ENCODE assay signal across 28 cellular contexts in the genomic region with DNA sequence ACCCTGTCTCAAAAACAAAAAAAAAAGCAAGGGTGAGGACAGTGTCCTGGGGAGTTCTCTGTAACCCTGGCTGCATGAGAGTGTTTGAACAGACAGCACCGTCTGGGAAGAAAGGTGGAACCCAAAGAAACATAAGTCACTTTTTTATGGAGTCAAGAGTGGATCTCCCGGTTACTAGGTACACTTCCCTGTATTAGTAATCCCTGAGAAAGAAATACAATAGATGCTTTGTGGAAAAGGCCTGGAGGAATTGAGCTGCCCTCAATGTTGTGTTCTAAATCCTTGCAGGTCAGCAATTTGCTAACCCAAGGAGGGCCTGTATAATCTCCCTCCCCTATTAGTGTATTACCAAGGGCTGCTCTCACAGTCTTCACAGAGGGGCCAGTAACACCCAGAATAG. TPM values are rescaled to one million over a fixed set of nuclear protein-coding genes. Genes with fewer than 3 reads are reported as not detected.
A peak's percentile ranks its signal among the peaks of the same experiment; 100 is the strongest.
DNase-seq lines count a peak whose midpoint lies in the region; ATAC-seq and TF ChIP-seq lines count a peak whose summit lies in the region.
"Had no signal": no experiment of that assay in that cellular context is flagged by ENCODE, and none has a peak within 500 bp of the region (broad histone marks: within the 10 kb centered on the region; RNA-seq: fewer than 3 reads in every experiment).

No MANE protein-coding gene starts in this region.

- intact Hi-C loops in Panc1 (cut with micrococcal nuclease; ENCODE audit: unreplicated experiment) = no loop called here

- no peak overlapping the region for H3K4me3 Mint-ChIP-seq in GM23338
- H3K4me3 Mint-ChIP-seq in CD8-positive, alpha-beta memory T cell = no peak overlapping the region
- H3K4me3 Mint-ChIP-seq: activated CD4-positive, alpha-beta T cell treated with anti-CD3 and anti-CD28 coated beads, Interleukin-2, amount 10 ng/mL, durations not matched to agents 24 days and 14 days; activated T-cell treated with anti-CD3 and anti-CD28 coated beads, Interleukin-2, amount 50 U/mL, for 72 hours; CD4-positive, CD25-positive, alpha-beta regulatory T cell; effector memory CD8-positive, alpha-beta T cell; memory B cell had no signal

- no peak overlapping the region for H3K9ac ChIP-seq in smooth muscle cell (ENCODE audit: low read depth)

- CTCF ChIA-PET in Panc1 (lab: Charles Lee) = no interaction called here
- CTCF ChIA-PET in CD8-positive, alpha-beta memory T cell (lab: Charles Lee) = no interaction called here

- 66% methylated on average over 2 of the region's 2 CpGs for WGBS in smooth muscle cell (ENCODE audit: low lambda C conversion rate)

- peaks cover 22% of the 10 kb centered on the region for H3K4me1 Mint-ChIP-seq in GM23338
- H3K4me1 Mint-ChIP-seq in CD8-positive, alpha-beta memory T cell = peaks cover 3 to 7% (median 4%) of the 10 kb centered on the region in 3 donors

- in situ Hi-C loops in Panc1 (cut with HindIII; ENCODE audit: low pct_unique_long_range_greater_than_20kb, low sequenced_read_pairs) = no loop called here

- DNase-seq in GM23338 (ENCODE audit: low spot score) = no peak
- DNase-seq in Panc1 (ENCODE audit: low read depth, low spot score) = no peak
- DNase-seq in foreskin keratinocyte = peak in 1 of 2 donors; percentile 80
- DNase-seq in smooth muscle cell (lab: John Stamatoyannopoulos, UW; ENCODE audit: unreplicated experiment) = no peak
- no peak for DNase-seq in CD8-positive, alpha-beta memory T cell
- no peak for DNase-seq in AG08395 (ENCODE audit: low spot score)
- DNase-seq: activated CD4-positive, alpha-beta T cell treated with anti-CD3 and anti-CD28 coated beads, Interleukin-2, amount 10 ng/mL, durations not matched to agents 24 days and 14 days; activated naive CD4-positive, alpha-beta T cell; activated T-cell treated with anti-CD3 and anti-CD28 coated beads, Interleukin-2, amount 50 U/mL, for 72 hours; CD4-positive, CD25-positive, alpha-beta regulatory T cell; colonic mucosa; DMS153; effector memory CD8-positive, alpha-beta T cell; left cardiac atrium; MG63; NCI-H2029 treated with DMSO at 0.1 percent for 48 hours; NCI-H82; SHP77; stimulated activated CD4-positive, alpha-beta T cell treated with anti-CD3 and anti-CD28 coated beads, Interleukin-15, amount 100 ng/mL, for 24 hours; stimulated activated naive CD4-positive, alpha-beta T cell; T-helper 9 cell; WERI-Rb-1 had no signal

- no peaks in the 10 kb centered on the region for H3K27me3 ChIP-seq in GM23338 (ENCODE audit: insufficient read depth)
- H3K27me3 ChIP-seq in Panc1 (ENCODE audit: control insufficient read depth, insufficient read depth, low read length) = no peaks in the 10 kb centered on the region
- H3K27me3 ChIP-seq in foreskin keratinocyte = no peaks in the 10 kb centered on the region
- H3K27me3 ChIP-seq in smooth muscle cell (ENCODE audit: low read depth) = no peaks in the 10 kb centered on the region
- no peaks in the 10 kb centered on the region for H3K27me3 ChIP-seq in CD8-positive, alpha-beta memory T cell (ENCODE audit: insufficient read depth, low read length, poor library complexity, severe bottlenecking)
- H3K27me3 ChIP-seq: colonic mucosa, esophagus muscularis mucosa, MG63 had no signal

- H3K4me1 ChIP-seq in GM23338 (ENCODE audit: insufficient read depth) (peaks cover 19% of the 10 kb centered on the region), Panc1 (ENCODE audit: control insufficient read depth, insufficient read depth, low read length) (peaks cover 3% of the 10 kb centered on the region; the same call in 1 of the 2 replicates), foreskin keratinocyte (peaks cover 32% of the 10 kb centered on the region), smooth muscle cell (ENCODE audit: low read depth) (peaks cover 12% of the 10 kb centered on the region)
- H3K4me1 ChIP-seq in CD8-positive, alpha-beta memory T cell (ENCODE audit: insufficient read depth, low read length) = peaks cover 2% of the 10 kb centered on the region
- H3K4me1 ChIP-seq: colonic mucosa had no signal

- H3K4me3 ChIP-seq in GM23338 (no peak overlapping the region), Panc1 (ENCODE audit: low read depth in 2 of 2, low read length in 2 of 2) (no peak overlapping the region), smooth muscle cell (no peak overlapping the region)
- no peak overlapping the region for H3K4me3 ChIP-seq in CD8-positive, alpha-beta memory T cell (ENCODE audit: low read length)
- H3K4me3 ChIP-seq: colonic mucosa, esophagus muscularis mucosa, HAP-1, K562, MG63 had no signal

- no peaks in the 10 kb centered on the region for H3K9me2 ChIP-seq in GM23338 (ENCODE audit: insufficient read depth)

- peaks cover 5% of the 10 kb centered on the region for H3K27me3 Mint-ChIP-seq in GM23338 (ENCODE audit: insufficient read depth, low read depth, poor library complexity)
- H3K27me3 Mint-ChIP-seq in CD8-positive, alpha-beta memory T cell = no peaks in the 10 kb centered on the region
- H3K27me3 Mint-ChIP-seq: activated CD4-positive, alpha-beta T cell treated with anti-CD3 and anti-CD28 coated beads, Interleukin-2, amount 10 ng/mL, durations not matched to agents 24 days and 14 days; CD4-positive, CD25-positive, alpha-beta regulatory T cell; effector memory CD8-positive, alpha-beta T cell; memory B cell had no signal

- H3K9me3 Mint-ChIP-seq in GM23338 = no peaks in the 10 kb centered on the region
- no peaks in the 10 kb centered on the region for H3K9me3 Mint-ChIP-seq in CD8-positive, alpha-beta memory T cell
- H3K9me3 Mint-ChIP-seq: activated CD4-positive, alpha-beta T cell treated with anti-CD3 and anti-CD28 coated beads, Interleukin-2, amount 10 ng/mL, durations not matched to agents 24 days and 14 days; activated T-cell treated with anti-CD3 and anti-CD28 coated beads, Interleukin-2, amount 50 U/mL, for 72 hours; effector memory CD8-positive, alpha-beta T cell; memory B cell had no signal

- H3K9me3 ChIP-seq in Panc1 (ENCODE audit: control insufficient read depth, insufficient read depth, low read depth, low read length) = no peaks in the 10 kb centered on the region
- no peaks in the 10 kb centered on the region for H3K9me3 ChIP-seq in smooth muscle cell (replicated peaks; ENCODE audit: low read depth)
- H3K9me3 ChIP-seq in CD8-positive, alpha-beta memory T cell (ENCODE audit: low read length) = no peaks in the 10 kb centered on the region
- H3K9me3 ChIP-seq: colonic mucosa, esophagus muscularis mucosa, HAP-1, MG63 had no signal

- H4K20me1 ChIP-seq in GM23338 (replicated peaks; ENCODE audit: insufficient read depth) (no peaks in the 10 kb centered on the region), smooth muscle cell (ENCODE audit: low read depth) (no peaks in the 10 kb centered on the region)

- H3K36me3 ChIP-seq in GM23338 (ENCODE audit: insufficient read depth) = no peaks in the 10 kb centered on the region
- no peaks in the 10 kb centered on the region for H3K36me3 ChIP-seq in Panc1 (ENCODE audit: control insufficient read depth, insufficient read depth, low read length)
- H3K36me3 ChIP-seq in smooth muscle cell (ENCODE audit: low read depth) = no peaks in the 10 kb centered on the region
- no peaks in the 10 kb centered on the region for H3K36me3 ChIP-seq in CD8-positive, alpha-beta memory T cell (ENCODE audit: insufficient read depth, low read length)
- H3K36me3 ChIP-seq: colonic mucosa, HAP-1, MG63, WERI-Rb-1 had no signal

- H3K4me2 ChIP-seq in GM23338 (no peak overlapping the region), smooth muscle cell (no peak overlapping the region)

- H3F3A ChIP-seq in GM23338 (replicated peaks; ENCODE audit: low read depth) = 0 out of 2 replicates have a peak, but pooled peaks cover 7% of the 10 kb centered on the region
- peaks cover 3% of the 10 kb centered on the region for H3F3A ChIP-seq in smooth muscle cell (ENCODE audit: low read depth)

- H3K27ac ChIP-seq in GM23338 (ENCODE audit: low read depth) = peak overlapping the region; percentile 45; the same call in 1 of the 2 replicates
- no peak overlapping the region for H3K27ac ChIP-seq in Panc1 (ENCODE audit: low read length)
- H3K27ac ChIP-seq in foreskin keratinocyte = peak overlapping the region; percentile 65
- peak overlapping the region; percentile 24 for H3K27ac ChIP-seq in smooth muscle cell (ENCODE audit: low read depth)
- no peak overlapping the region for H3K27ac ChIP-seq in CD8-positive, alpha-beta memory T cell (ENCODE audit: low read depth, low read length)
- H3K27ac ChIP-seq: colonic mucosa, esophagus muscularis mucosa, WERI-Rb-1 had no signal

- POLR2A ChIA-PET in Panc1 (lab: Charles Lee) = no interaction called here
- POLR2A ChIA-PET in CD8-positive, alpha-beta memory T cell (lab: Charles Lee) = no interaction called here

- H2AFZ ChIP-seq in GM23338 = no peak overlapping the region
- H2AFZ ChIP-seq in smooth muscle cell (ENCODE audit: low read depth) = no peak overlapping the region

- ATAC-seq in GM23338 (no peak), Panc1 (peak; percentile 47), foreskin keratinocyte (peak; percentile 66), GM18517 (IDR thresholded peaks at IDR 0.05; ENCODE audit: unreplicated experiment) (no peak)
- ATAC-seq: activated T-cell treated with anti-CD3 and anti-CD28 coated beads, Interleukin-2, amount 50 U/mL, for 72 hours; effector memory CD8-positive, alpha-beta T cell; K562; left cardiac atrium; sciatic nerve had no signal

- TF ChIP-seq CTCF in GM23338 (conservative IDR thresholded peaks at IDR 0.05; ENCODE audit: low read depth in 2 of 2) (no peak), Panc1 (IDR thresholded peaks at IDR 0.05) (no peak), foreskin keratinocyte (conservative IDR thresholded peaks at IDR 0.05) (no peak), smooth muscle cell (IDR thresholded peaks at IDR 0.05; ENCODE audit: borderline replicate concordance, insufficient read depth, poor library complexity, severe bottlenecking) (no peak)

- H3K79me2 ChIP-seq in GM23338 (replicated peaks; ENCODE audit: insufficient read depth) = no peaks in the 10 kb centered on the region
- H3K79me2 ChIP-seq in smooth muscle cell (ENCODE audit: low read depth) = no peaks in the 10 kb centered on the region

- H3K27ac Mint-ChIP-seq in GM23338 = no peak overlapping the region
- no peak overlapping the region for H3K27ac Mint-ChIP-seq in CD8-positive, alpha-beta memory T cell
- H3K27ac Mint-ChIP-seq: activated CD4-positive, alpha-beta T cell treated with anti-CD3 and anti-CD28 coated beads, Interleukin-2, amount 10 ng/mL, durations not matched to agents 24 days and 14 days; activated T-cell treated with anti-CD3 and anti-CD28 coated beads, Interleukin-2, amount 50 U/mL, for 72 hours; CD4-positive, CD25-positive, alpha-beta regulatory T cell; effector memory CD8-positive, alpha-beta T cell; memory B cell had no signal

- H3K36me3 Mint-ChIP-seq in GM23338 (ENCODE audit: low read depth) = peaks cover 4% of the 10 kb centered on the region; the same call in 2 of the 3 replicates
- H3K36me3 Mint-ChIP-seq in CD8-positive, alpha-beta memory T cell = peaks cover 3 to 8% (median 4%) of the 10 kb centered on the region in 3 donors

- no TSS peak for BruUV-seq in Panc1 (replicated peaks; lab: Mats Ljungman, UMichigan)

RNA-seq across cellular contexts. Expression of gene DEGS1, which starts 16.6 kb away (rescaled TPM):
- 59.8 and 67.9 TPM in 2 replicates for total RNA-seq in GM23338 (2014; rRNA removed; shearing (Covaris generic))
- 42.5 and 45.7 TPM in 2 replicates for polyA plus RNA-seq in GM23338 (2016; fragmentation: Nextera tagmentation; extraction: Ambion mirVana)
- total RNA-seq in Panc1 (2021; ENCODE audit: unreplicated experiment) = 82.8 TPM
- 62.3 TPM for polyA plus RNA-seq in Panc1 (2012; ENCODE audit: insufficient read length)
- total RNA-seq in foreskin keratinocyte = 107 and 122 TPM in 2 replicates
- polyA plus RNA-seq in foreskin keratinocyte = 111 and 114 TPM in 2 replicates
- 188 and 310 TPM in 2 replicates for total RNA-seq in smooth muscle cell
- polyA plus RNA-seq in smooth muscle cell = 179 and 188 TPM in 2 replicates
- total RNA-seq in CD8-positive, alpha-beta memory T cell = 10 to 100 TPM; 46.4 to 46.9 TPM
- 111 TPM for polyA plus RNA-seq in CD8-positive, alpha-beta memory T cell

Comparison
In these comparisons a context has a peak if more than half of its experiments do, and no peak if none do; other contexts are left out.
1. ATAC-seq: peak in Panc1 (single experiment) and foreskin keratinocyte (single experiment); none in GM23338 (single experiment) and GM18517 (single experiment).
2. H3K27ac ChIP-seq: peak in GM23338 (single experiment), foreskin keratinocyte (single experiment) and smooth muscle cell (single experiment); none in Panc1 (single experiment) and CD8-positive, alpha-beta memory T cell (single experiment).